1 cellular context compared by ENCODE assay signal in genomic region chr22:49880281-49880680, GRCh38.
TF ChIP-seq lines count a peak whose summit lies in the region.

No MANE protein-coding gene starts in this region.

TF ChIP-seq in H1, 55 proteins besides CTCF, POLR2A, EP300 and RAD21:
- no peak for TF ChIP-seq ATF2 (IDR thresholded peaks at IDR 0.05; ENCODE audit: low read length)
- no peak for TF ChIP-seq CHD2 (IDR thresholded peaks at IDR 0.05; ENCODE audit: low read length)
- no peak for TF ChIP-seq GTF2F1 (IDR thresholded peaks at IDR 0.05; ENCODE audit: borderline replicate concordance, low read depth, low read length)
- TF ChIP-seq MAX (IDR thresholded peaks at IDR 0.05) = 0 out of 2 replicates have a peak, but pooled peaks have one; percentile 49
- TF ChIP-seq YY1 (IDR thresholded peaks at IDR 0.05; ENCODE audit: low read depth, low read length) = no peak
